1 cellular context compared by ENCODE assay signal in the genomic region with DNA sequence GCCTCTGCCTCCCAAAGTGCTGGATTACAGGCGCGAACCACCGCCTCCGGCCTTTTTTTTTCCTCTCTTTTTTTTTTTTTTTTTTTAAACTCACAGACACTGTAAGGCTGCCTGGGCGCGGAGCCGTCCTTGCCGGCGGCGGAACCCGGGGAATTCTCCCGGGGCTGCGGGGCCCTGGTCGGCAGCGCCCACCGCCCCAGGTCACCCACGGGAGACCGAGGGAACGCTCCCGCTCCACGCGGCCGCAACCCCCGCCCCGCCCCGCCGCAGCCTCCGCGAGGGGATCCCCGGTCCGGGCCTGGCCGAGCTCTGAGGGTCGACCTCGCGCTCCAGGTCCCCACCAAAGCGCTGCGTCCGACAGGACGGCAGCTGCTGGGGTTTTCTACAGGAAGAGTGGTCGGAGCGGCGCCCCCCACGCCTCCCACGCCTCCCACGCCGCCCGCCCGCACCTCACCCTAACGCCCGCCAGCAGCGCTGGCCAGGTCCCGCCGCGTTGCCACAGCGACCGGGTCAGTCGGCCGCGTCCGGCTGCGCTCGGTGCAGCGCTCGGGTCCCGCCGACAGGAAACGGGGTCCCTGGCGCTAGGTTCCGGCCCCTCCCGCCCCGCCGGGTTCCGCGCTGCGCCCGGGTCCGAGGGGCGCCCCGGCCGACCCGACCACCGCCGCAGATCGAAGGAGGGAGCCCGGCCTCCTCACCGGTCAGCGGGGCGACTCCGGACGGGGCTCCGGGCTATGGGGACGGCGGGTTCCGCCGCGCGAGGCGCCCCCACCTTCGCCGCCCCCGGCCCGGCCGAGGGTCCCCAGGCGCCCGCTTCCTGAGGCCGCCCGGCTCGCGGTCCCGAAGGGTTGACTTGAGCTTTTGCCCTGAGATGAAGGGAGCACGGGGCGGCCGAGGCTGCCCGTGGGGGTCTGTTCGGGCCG.
A peak's percentile ranks its signal among the peaks of the same experiment; 100 is the strongest.
TF ChIP-seq lines count a peak whose summit lies in the region.

A gene with protein sequence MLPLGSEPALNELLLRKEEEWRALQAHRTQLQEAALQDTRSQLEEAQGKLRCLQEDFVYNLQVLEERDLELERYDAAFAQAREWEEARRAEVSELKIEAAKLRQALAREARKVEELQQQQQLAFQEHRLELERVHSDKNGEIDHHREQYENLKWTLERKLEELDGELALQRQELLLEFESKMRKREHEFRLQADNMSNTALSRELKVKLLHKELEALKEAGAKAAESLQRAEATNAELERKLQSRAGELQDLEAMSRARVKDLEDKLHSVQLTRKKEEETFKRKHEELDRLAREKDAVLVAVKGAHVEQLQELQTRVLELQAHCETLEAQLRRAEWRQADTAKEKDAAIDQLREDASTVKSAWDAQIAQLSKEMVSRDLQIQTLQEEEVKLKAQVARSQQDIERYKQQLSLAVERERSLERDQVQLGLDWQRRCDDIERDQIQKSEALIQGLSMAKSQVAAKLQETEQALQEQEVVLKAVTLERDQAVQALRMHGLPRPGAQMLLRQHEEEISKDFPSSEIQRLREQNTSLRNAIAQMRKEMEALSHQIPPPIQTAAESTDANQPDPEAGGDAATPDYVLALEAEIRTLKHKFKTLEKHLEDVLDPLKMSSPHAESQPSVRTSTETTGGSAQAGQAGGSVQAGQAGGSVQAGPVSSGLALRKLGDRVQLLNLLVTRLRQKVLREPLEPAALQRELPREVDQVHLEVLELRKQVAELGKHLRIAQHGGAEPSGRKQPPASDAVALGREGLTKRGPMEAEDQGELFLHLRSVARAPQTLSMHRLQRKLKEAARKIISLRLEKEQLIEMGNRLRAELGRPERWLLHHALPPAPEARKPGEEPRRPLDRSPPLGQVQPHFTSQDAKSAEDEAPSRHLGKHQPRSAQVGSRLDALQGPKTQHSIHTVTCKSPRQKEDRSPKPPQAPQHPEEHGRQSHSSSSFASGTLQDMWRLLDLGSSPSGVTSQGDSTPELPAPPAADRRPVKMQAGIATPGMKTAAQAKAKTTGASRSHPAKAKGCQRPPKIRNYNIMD (minus strand): TSS at position 512 of the 920 bp plus-strand sequence. CDS start 10,898 bp downstream, outside the sequence.

TF ChIP-seq in HepG2, 621 proteins besides CTCF, POLR2A, EP300 and RAD21 (continued from another document and continues in another):
- TF ChIP-seq ZNF326 (CRISPR knock-in tag; IDR thresholded peaks at IDR 0.05; ENCODE audit: borderline replicate concordance) (no peak), BORCS8-MEF2B (CRISPR knock-in tag; IDR thresholded peaks at IDR 0.05) (peak; percentile 96), ZFP36L2 (CRISPR knock-in tag; IDR thresholded peaks at IDR 0.05) (no peak), HNRNPLL (IDR thresholded peaks at IDR 0.05; ENCODE audit: low read depth, low read length, poor library complexity, severe bottlenecking) (peak; percentile 98), HNRNPUL1 (IDR thresholded peaks at IDR 0.05; ENCODE audit: low read depth, low read length) (no peak; the same call in 1 of the 2 replicates), REXO4 (CRISPR knock-in tag; IDR thresholded peaks at IDR 0.05; ENCODE audit: borderline replicate concordance) (no peak), DBP (CRISPR knock-in tag; IDR thresholded peaks at IDR 0.05; ENCODE audit: not compliant biosample characterization) (no peak), SAFB2 (CRISPR knock-in tag; IDR thresholded peaks at IDR 0.05; ENCODE audit: borderline replicate concordance, low read depth) (peak; percentile 79), RXRA (CRISPR knock-in tag; IDR thresholded peaks at IDR 0.05) (peak; percentile 59; the same call in 1 of the 2 replicates), ZNF790 (CRISPR knock-in tag; IDR thresholded peaks at IDR 0.05; ENCODE audit: borderline replicate concordance) (no peak), ZNF317 (CRISPR knock-in tag; IDR thresholded peaks at IDR 0.05) (no peak), FOXP4 (CRISPR knock-in tag; IDR thresholded peaks at IDR 0.05) (no peak), GABPA (IDR thresholded peaks at IDR 0.05; ENCODE audit: low read depth, low read length) (peak; percentile 88), GABPA (CRISPR knock-in tag; IDR thresholded peaks at IDR 0.05; ENCODE audit: low read depth) (peak; percentile 80), HOXA7 (CRISPR knock-in tag; IDR thresholded peaks at IDR 0.05) (no peak), SP2 (CRISPR knock-in tag; IDR thresholded peaks at IDR 0.05) (no peak; the same call in 1 of the 2 replicates), ZNF274 (CRISPR knock-in tag; IDR thresholded peaks at IDR 0.05) (no peak; the same call in 1 of the 2 replicates), MIXL1 (CRISPR knock-in tag; IDR thresholded peaks at IDR 0.05) (peak; percentile 75), SRF (IDR thresholded peaks at IDR 0.05; ENCODE audit: low read depth, low read length) (peak; percentile 70; the same call in 1 of the 2 replicates), ZNF773 (CRISPR knock-in tag; IDR thresholded peaks at IDR 0.05; ENCODE audit: borderline replicate concordance) (no peak), SRSF9 (IDR thresholded peaks at IDR 0.05; ENCODE audit: borderline replicate concordance, insufficient read depth, low read depth, low read length, poor library complexity, severe bottlenecking) (no peak), PITX1 (CRISPR knock-in tag; IDR thresholded peaks at IDR 0.05) (no peak), ZNF546 (CRISPR knock-in tag; conservative IDR thresholded peaks at IDR 0.05) (peak; percentile 88), NKX3-1 (CRISPR knock-in tag; IDR thresholded peaks at IDR 0.05) (no peak), SCMH1 (CRISPR knock-in tag; IDR thresholded peaks at IDR 0.05; ENCODE audit: borderline replicate concordance) (no peak), ZNF839 (CRISPR knock-in tag; IDR thresholded peaks at IDR 0.05; ENCODE audit: borderline replicate concordance) (no peak; the same call in 1 of the 2 replicates), YY1 (IDR thresholded peaks at IDR 0.05; ENCODE audit: insufficient read depth, insufficient replicate concordance, low read depth, low read length) (peak; percentile 85), ZBTB2 (CRISPR knock-in tag; IDR thresholded peaks at IDR 0.05; ENCODE audit: low read depth) (peak; percentile 84), ZNF598 (CRISPR knock-in tag; IDR thresholded peaks at IDR 0.05; ENCODE audit: borderline replicate concordance) (no peak; the same call in 1 of the 2 replicates), KAT7 (CRISPR knock-in tag; IDR thresholded peaks at IDR 0.05; ENCODE audit: borderline replicate concordance) (no peak; the same call in 1 of the 2 replicates), TMF1 (CRISPR knock-in tag; IDR thresholded peaks at IDR 0.05; ENCODE audit: low read depth) (peak; percentile 89), ZNF572 (CRISPR knock-in tag; IDR thresholded peaks at IDR 0.05) (no peak), FOXK1 (CRISPR knock-in tag; IDR thresholded peaks at IDR 0.05; ENCODE audit: borderline replicate concordance, low read depth) (peak; percentile 69; the same call in 1 of the 2 replicates), MYC (CRISPR knock-in tag; IDR thresholded peaks at IDR 0.05; ENCODE audit: borderline replicate concordance) (peak; percentile 65), KAT2B (IDR thresholded peaks at IDR 0.05; ENCODE audit: borderline replicate concordance, low read depth, low read length) (no peak), CEBPZ (IDR thresholded peaks at IDR 0.05; ENCODE audit: low read length) (no peak), PRPF4 (IDR thresholded peaks at IDR 0.05; ENCODE audit: low read depth, low read length, poor library complexity, severe bottlenecking) (no peak), RORA (CRISPR knock-in tag; IDR thresholded peaks at IDR 0.05) (no peak), HOXA3 (CRISPR knock-in tag; IDR thresholded peaks at IDR 0.05) (peak; percentile 97), HNF4A (CRISPR knock-in tag; IDR thresholded peaks at IDR 0.05) (no peak), ZKSCAN8 (CRISPR knock-in tag; IDR thresholded peaks at IDR 0.05; ENCODE audit: borderline replicate concordance) (no peak), RBM39 (IDR thresholded peaks at IDR 0.05; ENCODE audit: low read depth, low read length, poor library complexity, severe bottlenecking) (peak; percentile 69)
- TF ChIP-seq, protein P1, sequence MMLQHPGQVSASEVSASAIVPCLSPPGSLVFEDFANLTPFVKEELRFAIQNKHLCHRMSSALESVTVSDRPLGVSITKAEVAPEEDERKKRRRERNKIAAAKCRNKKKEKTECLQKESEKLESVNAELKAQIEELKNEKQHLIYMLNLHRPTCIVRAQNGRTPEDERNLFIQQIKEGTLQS (CRISPR knock-in tag; IDR thresholded peaks at IDR 0.05): peak; percentile 50; the same call in 1 of the 2 replicates
- TF ChIP-seq, protein P2, sequence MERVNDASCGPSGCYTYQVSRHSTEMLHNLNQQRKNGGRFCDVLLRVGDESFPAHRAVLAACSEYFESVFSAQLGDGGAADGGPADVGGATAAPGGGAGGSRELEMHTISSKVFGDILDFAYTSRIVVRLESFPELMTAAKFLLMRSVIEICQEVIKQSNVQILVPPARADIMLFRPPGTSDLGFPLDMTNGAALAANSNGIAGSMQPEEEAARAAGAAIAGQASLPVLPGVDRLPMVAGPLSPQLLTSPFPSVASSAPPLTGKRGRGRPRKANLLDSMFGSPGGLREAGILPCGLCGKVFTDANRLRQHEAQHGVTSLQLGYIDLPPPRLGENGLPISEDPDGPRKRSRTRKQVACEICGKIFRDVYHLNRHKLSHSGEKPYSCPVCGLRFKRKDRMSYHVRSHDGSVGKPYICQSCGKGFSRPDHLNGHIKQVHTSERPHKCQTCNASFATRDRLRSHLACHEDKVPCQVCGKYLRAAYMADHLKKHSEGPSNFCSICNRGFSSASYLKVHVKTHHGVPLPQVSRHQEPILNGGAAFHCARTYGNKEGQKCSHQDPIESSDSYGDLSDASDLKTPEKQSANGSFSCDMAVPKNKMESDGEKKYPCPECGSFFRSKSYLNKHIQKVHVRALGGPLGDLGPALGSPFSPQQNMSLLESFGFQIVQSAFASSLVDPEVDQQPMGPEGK (CRISPR knock-in tag; IDR thresholded peaks at IDR 0.05): peak; percentile 87
- TF ChIP-seq, protein P3, sequence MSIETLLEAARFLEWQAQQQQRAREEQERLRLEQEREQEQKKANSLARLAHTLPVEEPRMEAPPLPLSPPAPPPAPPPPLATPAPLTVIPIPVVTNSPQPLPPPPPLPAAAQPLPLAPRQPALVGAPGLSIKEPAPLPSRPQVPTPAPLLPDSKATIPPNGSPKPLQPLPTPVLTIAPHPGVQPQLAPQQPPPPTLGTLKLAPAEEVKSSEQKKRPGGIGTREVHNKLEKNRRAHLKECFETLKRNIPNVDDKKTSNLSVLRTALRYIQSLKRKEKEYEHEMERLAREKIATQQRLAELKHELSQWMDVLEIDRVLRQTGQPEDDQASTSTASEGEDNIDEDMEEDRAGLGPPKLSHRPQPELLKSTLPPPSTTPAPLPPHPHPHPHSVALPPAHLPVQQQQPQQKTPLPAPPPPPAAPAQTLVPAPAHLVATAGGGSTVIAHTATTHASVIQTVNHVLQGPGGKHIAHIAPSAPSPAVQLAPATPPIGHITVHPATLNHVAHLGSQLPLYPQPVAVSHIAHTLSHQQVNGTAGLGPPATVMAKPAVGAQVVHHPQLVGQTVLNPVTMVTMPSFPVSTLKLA (IDR thresholded peaks at IDR 0.05): no peak
- TF ChIP-seq, protein P4, sequence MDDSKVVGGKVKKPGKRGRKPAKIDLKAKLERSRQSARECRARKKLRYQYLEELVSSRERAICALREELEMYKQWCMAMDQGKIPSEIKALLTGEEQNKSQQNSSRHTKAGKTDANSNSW (CRISPR knock-in tag; IDR thresholded peaks at IDR 0.05; ENCODE audit: borderline replicate concordance): no peak
